26 cellular contexts compared by ENCODE assay signal in genomic region chr9:99347556-99347955, GRCh38.
"Had no signal": no experiment of that assay in that cellular context is flagged by ENCODE, and none has a peak within 500 bp of the region (broad histone marks: within the 10 kb centered on the region; RNA-seq: fewer than 3 reads in every experiment).

No MANE protein-coding gene starts in this region.

- H3K27me3 ChIP-seq: adrenal gland, body of pancreas, gastroesophageal sphincter, hepatocyte had no signal

- H3K4me3 ChIP-seq: adrenal gland, body of pancreas, gastroesophageal sphincter, heart right ventricle, hepatocyte had no signal

- H2AFZ ChIP-seq: hepatocyte had no signal

- ATAC-seq: activated CD4-positive, alpha-beta T cell treated with anti-CD3 and anti-CD28 coated beads for 36 hours; activated CD8-positive, alpha-beta memory T cell treated with anti-CD3 and anti-CD28 coated beads, Interleukin-2, amount 10 ng/mL, durations not matched to agents 7 days and 5 days; activated CD8-positive, alpha-beta T cell treated with anti-CD3 and anti-CD28 coated beads, Interleukin-2, amount 10 ng/mL, durations not matched to agents 7 days and 5 days; activated naive CD8-positive, alpha-beta T cell treated with anti-CD3 and anti-CD28 coated beads, Interleukin-2, amount 50 U/mL, for 24 hours; body of pancreas; esophagus mucosa; foreskin keratinocyte; gastroesophageal sphincter; heart right ventricle had no signal

- DNase-seq: activated CD4-positive, alpha-beta memory T cell treated with anti-CD3 and anti-CD28 coated beads for 36 hours; activated CD4-positive, alpha-beta T cell treated with anti-CD3 and anti-CD28 coated beads for 36 hours; activated CD4-positive, alpha-beta T cell treated with anti-CD3 and anti-CD28 coated beads, Interleukin-2, amount 10 ng/mL, durations not matched to agents 24 days and 14 days; activated CD4-positive, CD25-positive, alpha-beta regulatory T cell; activated CD4-positive, CD25-positive, alpha-beta regulatory T cell treated with anti-CD3 and anti-CD28 coated beads, Interleukin-2, amount 50 U/mL, for 72 hours; activated CD8-positive, alpha-beta memory T cell treated with anti-CD3 and anti-CD28 coated beads, Interleukin-2, amount 10 ng/mL, durations not matched to agents 7 days and 5 days; activated CD8-positive, alpha-beta memory T cell treated with anti-CD3 and anti-CD28 coated beads, Interleukin-2, amount 50 U/mL, for 4 hours; activated CD8-positive, alpha-beta T cell treated with anti-CD3 and anti-CD28 coated beads, Interleukin-2, amount 10 ng/mL, durations not matched to agents 7 days and 5 days; activated effector memory CD4-positive, alpha-beta T cell treated with anti-CD3 and anti-CD28 coated beads, Interleukin-2, amount 50 U/mL, for 16 hours; activated naive CD4-positive, alpha-beta T cell treated with anti-CD3 and anti-CD28 coated beads for 36 hours; activated naive CD8-positive, alpha-beta T cell treated with anti-CD3 and anti-CD28 coated beads for 36 hours; activated naive CD8-positive, alpha-beta T cell treated with anti-CD3 and anti-CD28 coated beads, Interleukin-2, amount 50 U/mL, for 24 hours; activated T-cell treated with anti-CD3 and anti-CD28 coated beads, Interleukin-2, amount 50 U/mL, for 1 hour; activated T-cell treated with anti-CD3 and anti-CD28 coated beads, Interleukin-2, amount 50 U/mL, for 48 hours; adrenal gland; amygdala; aorta; body of pancreas; caudate nucleus; effector CD8-positive, alpha-beta T cell; foreskin keratinocyte; heart right ventricle; T-helper 2 cell had no signal

- H3K9me3 ChIP-seq: adrenal gland, body of pancreas, gastroesophageal sphincter, heart right ventricle had no signal

- H3K4me1 ChIP-seq: adrenal gland, body of pancreas, foreskin keratinocyte, gastroesophageal sphincter, heart right ventricle had no signal

- H3K4me2 ChIP-seq: hepatocyte had no signal

- H3K27ac ChIP-seq: adrenal gland, body of pancreas, foreskin keratinocyte, gastroesophageal sphincter, heart right ventricle, hepatocyte had no signal

- H3K36me3 ChIP-seq: adrenal gland, gastroesophageal sphincter, heart right ventricle had no signal
